11 cellular contexts compared by ENCODE assay signal in genomic region chr17:38430316-38430715, GRCh38. TPM values are rescaled to one million over a fixed set of nuclear protein-coding genes. Genes with fewer than 3 reads are reported as not detected.
DNase-seq lines count a peak whose midpoint lies in the region; ATAC-seq and TF ChIP-seq lines count a peak whose summit lies in the region.
"Had no signal": no experiment of that assay in that cellular context is flagged by ENCODE, and none has a peak within 500 bp of the region (broad histone marks: within the 10 kb centered on the region; RNA-seq: fewer than 3 reads in every experiment).

No MANE protein-coding gene starts in this region.

- H3K27ac Mint-ChIP-seq in activated naive CD8-positive, alpha-beta T cell = no peak overlapping the region
- no peak overlapping the region for H3K27ac Mint-ChIP-seq in activated naive CD8-positive, alpha-beta T cell treated with anti-CD3 and anti-CD28 coated beads, Interleukin-2, amount 50 U/mL, for 24 hours

- peak overlapping the region; percentile 59 to 97 (median 85) for H3K4me3 ChIP-seq in dorsolateral prefrontal cortex
- H3K4me3 ChIP-seq in muscle layer of duodenum (ENCODE audit: low read depth in 1 of 2, low read length in 2 of 2) = peak overlapping the region; percentile 26 to 92
- no peak overlapping the region for H3K4me3 ChIP-seq in urinary bladder (ENCODE audit: low read depth, low read length)

- H3K9me3 ChIP-seq in muscle layer of duodenum (ENCODE audit: control insufficient read depth in 1 of 2, low read length in 2 of 2) = no peaks in the 10 kb centered on the region

- H3K27ac ChIP-seq in dorsolateral prefrontal cortex (peak overlapping the region; percentile 59 to 100 (median 98)), muscle layer of duodenum (ENCODE audit: low read length) (peak overlapping the region; percentile 72), urinary bladder (ENCODE audit: low read depth) (peak overlapping the region; percentile 19)

- H3K9me3 Mint-ChIP-seq in activated naive CD8-positive, alpha-beta T cell (ENCODE audit: low read depth) = no peaks in the 10 kb centered on the region
- H3K9me3 Mint-ChIP-seq in activated naive CD8-positive, alpha-beta T cell treated with anti-CD3 and anti-CD28 coated beads, Interleukin-2, amount 50 U/mL, for 24 hours = no peaks in the 10 kb centered on the region
- H3K9me3 Mint-ChIP-seq: nephron progenitor cell had no signal

- intact Hi-C loops in dorsolateral prefrontal cortex (cut with DNase I) = loop anchor here in 1 of 2 donors (5.0 kb wide), 1 partner anchor 137 kb away; no protein-coding TSS in a partner anchor

- no peak for ATAC-seq in activated naive CD8-positive, alpha-beta T cell treated with anti-CD3 and anti-CD28 coated beads, Interleukin-2, amount 50 U/mL, for 24 hours

- H3K36me3 ChIP-seq in muscle layer of duodenum (ENCODE audit: control insufficient read depth in 1 of 2, insufficient read depth in 2 of 2, low read length in 2 of 2) = no peaks in the 10 kb centered on the region
- H3K36me3 ChIP-seq in urinary bladder (ENCODE audit: insufficient read depth) = no peaks in the 10 kb centered on the region

- H3K4me1 ChIP-seq in muscle layer of duodenum (ENCODE audit: control insufficient read depth in 1 of 2, insufficient read depth in 2 of 2, low read length in 2 of 2) (peaks cover 0 to 38% of the 10 kb centered on the region in 2 donors), urinary bladder (ENCODE audit: insufficient read depth) (no peaks in the 10 kb centered on the region)

- peak overlapping the region; percentile 24 for H3K4me3 Mint-ChIP-seq in activated naive CD8-positive, alpha-beta T cell
- no peak overlapping the region for H3K4me3 Mint-ChIP-seq in activated naive CD8-positive, alpha-beta T cell treated with anti-CD3 and anti-CD28 coated beads, Interleukin-2, amount 50 U/mL, for 24 hours

- H3K4me1 Mint-ChIP-seq in activated naive CD8-positive, alpha-beta T cell (ENCODE audit: low read depth) = peaks cover 11% of the 10 kb centered on the region
- H3K4me1 Mint-ChIP-seq in activated naive CD8-positive, alpha-beta T cell treated with anti-CD3 and anti-CD28 coated beads, Interleukin-2, amount 50 U/mL, for 24 hours = peaks cover 12% of the 10 kb centered on the region

- DNase-seq in activated naive CD8-positive, alpha-beta T cell treated with anti-CD3 and anti-CD28 coated beads, Interleukin-2, amount 50 U/mL, for 24 hours = no peak
- no peak for DNase-seq in dorsolateral prefrontal cortex
- no peak for DNase-seq in NCI-H524 treated with DMSO at 0.1 percent for 48 hours (lab: John Stamatoyannopoulos, UW)
- DNase-seq in DMS 273 (lab: John Stamatoyannopoulos, UW; ENCODE audit: unreplicated experiment) = no peak
- no peak for DNase-seq in DMS53 treated with DMSO at 0.1 percent for 48 hours (lab: John Stamatoyannopoulos, UW; ENCODE audit: unreplicated experiment)
- DNase-seq: amniotic stem cell, NCI-H1436, nephron progenitor cell had no signal

- peaks cover 1% of the 10 kb centered on the region for H3K27me3 Mint-ChIP-seq in activated naive CD8-positive, alpha-beta T cell
- peaks cover 19% of the 10 kb centered on the region for H3K27me3 Mint-ChIP-seq in activated naive CD8-positive, alpha-beta T cell treated with anti-CD3 and anti-CD28 coated beads, Interleukin-2, amount 50 U/mL, for 24 hours

- H3K27me3 ChIP-seq in dorsolateral prefrontal cortex = no peaks in the 10 kb centered on the region
- H3K27me3 ChIP-seq in muscle layer of duodenum (ENCODE audit: low read depth, low read length) = no peaks in the 10 kb centered on the region

- no peak for TF ChIP-seq CTCF in dorsolateral prefrontal cortex (IDR thresholded peaks at IDR 0.05 in 54 of 56, conservative IDR thresholded peaks at IDR 0.05 in 2 of 56; ENCODE audit: low read depth in 1 of 56, partially characterized antibody in 56 of 56)

- 41% methylated on average over 3 of the region's 3 CpGs for WGBS in urinary bladder

- H3K36me3 Mint-ChIP-seq in activated naive CD8-positive, alpha-beta T cell = no peaks in the 10 kb centered on the region
- H3K36me3 Mint-ChIP-seq in activated naive CD8-positive, alpha-beta T cell treated with anti-CD3 and anti-CD28 coated beads, Interleukin-2, amount 50 U/mL, for 24 hours (ENCODE audit: low read depth) = no peaks in the 10 kb centered on the region

RNA-seq across cellular contexts. Expression of gene ARHGAP23, which starts 2.1 kb away (rescaled TPM):
- total RNA-seq in dorsolateral prefrontal cortex (100 to 1,000 TPM in 109 of 120 experiments, 10 to 100 TPM in 11; 93.2 to 496 (median 159) TPM), urinary bladder (53.8 TPM)
- polyA plus RNA-seq in urinary bladder = 39.8 TPM

Comparison
In these comparisons a context has a peak if more than half of its experiments do, and no peak if none do; other contexts are left out.
1. H3K27ac ChIP-seq: peak in every context shown above with its lines; median percentile 98 in dorsolateral prefrontal cortex; 72 in muscle layer of duodenum; 19 in urinary bladder.